ENCODE assay signal across 7 cellular contexts in genomic region chr10:43574035-43574892, GRCh38.
DNase-seq lines count a peak whose midpoint lies in the region; ATAC-seq lines count a peak whose summit lies in the region.

TSS of gene ZNF239 (minus strand) at chr10:43574616. CDS start at chr10:43558079, 16,537 bp downstream.

- DNase-seq in NCI-H748 treated with DMSO at 0.1 percent for 48 hours (lab: John Stamatoyannopoulos, UW): peak; percentile 0
- DNase-seq in activated T-cell treated with anti-CD3 and anti-CD28 coated beads for 1 hour (ENCODE audit: low read depth): peak; percentile 71
- peak; percentile 45 for DNase-seq in epidermal melanocyte (ENCODE audit: insufficient read length, low spot score)
- peak; percentile 85 for DNase-seq in middle frontal gyrus (ENCODE audit: extremely low spot score, low spot score)
- peak; percentile 76 to 80 for DNase-seq in stimulated activated CD8-positive, alpha-beta memory T cell treated with anti-CD3 and anti-CD28 coated beads, Interleukin-15, amount 100 ng/mL, for 4 hours (ENCODE audit: low read depth in 2 of 2)

- ATAC-seq in GM18517 (IDR thresholded peaks at IDR 0.05; ENCODE audit: unreplicated experiment) (peak; percentile 87), HG02973 (IDR thresholded peaks at IDR 0.05; ENCODE audit: unreplicated experiment) (peak; percentile 88)

Comparison
In these comparisons a context has a peak if more than half of its experiments do, and no peak if none do; other contexts are left out.
1. Peak in every context shown above with its lines: DNase-seq and ATAC-seq.
2. DNase-seq: peak in every context shown above with its lines; median percentile 85 in middle frontal gyrus; 78 in stimulated activated CD8-positive, alpha-beta memory T cell treated with anti-CD3 and anti-CD28 coated beads, Interleukin-15, amount 100 ng/mL, for 4 hours; 71 in activated T-cell treated with anti-CD3 and anti-CD28 coated beads for 1 hour; 45 in epidermal melanocyte; 0 in NCI-H748 treated with DMSO at 0.1 percent for 48 hours.